In genomic region chr15:69653846-69654245, GRCh38 we compare ENCODE assay signal across 22 cellular contexts.
"Had no signal": no experiment of that assay in that cellular context is flagged by ENCODE, and none has a peak within 500 bp of the region (broad histone marks: within the 10 kb centered on the region; RNA-seq: fewer than 3 reads in every experiment).

No MANE protein-coding gene starts in this region.

- H3K36me3 Mint-ChIP-seq: natural killer cell treated with Interleukin-12 subunit alpha and Interleukin-12 subunit beta and Interleukin-15 and Interleukin-18, amount 100 ng/mL, for 72 hours had no signal

- H3K4me1 Mint-ChIP-seq: neural crest cell had no signal

- ATAC-seq: foreskin keratinocyte; gastroesophageal sphincter; heart left ventricle; left colon; left ventricle myocardium superior; lower lobe of right lung; natural killer cell treated with Interleukin-12 subunit alpha and Interleukin-12 subunit beta and Interleukin-15 and Interleukin-18, amount 100 ng/mL, for 72 hours; stimulated activated naive CD8-positive, alpha-beta T cell treated with anti-CD3 and anti-CD28 coated beads, Interleukin-15, amount 100 ng/mL, for 72 hours had no signal

- H3K4me3 ChIP-seq: esophagus muscularis mucosa, gastroesophageal sphincter, heart left ventricle, hepatocyte, lower lobe of right lung, prostate gland, right atrium auricular region, sigmoid colon, spleen, suprapubic skin, transverse colon had no signal

- DNase-seq: cerebellar nuclear complex; effector CD8-positive, alpha-beta T cell; foreskin keratinocyte; heart left ventricle; left colon; left ventricle myocardium superior; lower lobe of right lung; sigmoid colon; spleen; stimulated activated naive CD4-positive, alpha-beta T cell; stimulated activated naive CD8-positive, alpha-beta T cell treated with anti-CD3 and anti-CD28 coated beads, Interleukin-15, amount 100 ng/mL, for 72 hours; transverse colon had no signal

- H3K9me3 Mint-ChIP-seq: dendritic cell treated with granulocyte-macrophage colony-stimulating factor and Interleukin-4, amounts not matched to agents 40 ng/mL and 50 ng/mL, for 4 days; natural killer cell treated with Interleukin-12 subunit alpha and Interleukin-12 subunit beta and Interleukin-15 and Interleukin-18, amount 100 ng/mL, for 72 hours; neural crest cell; stimulated activated naive CD8-positive, alpha-beta T cell treated with anti-CD3 and anti-CD28 coated beads, Interleukin-15, amount 100 ng/mL, for 72 hours had no signal

- H3K27ac Mint-ChIP-seq: dendritic cell treated with granulocyte-macrophage colony-stimulating factor and Interleukin-4, amounts not matched to agents 40 ng/mL and 50 ng/mL, for 4 days; natural killer cell treated with Interleukin-12 subunit alpha and Interleukin-12 subunit beta and Interleukin-15 and Interleukin-18, amount 100 ng/mL, for 72 hours; stimulated activated naive CD8-positive, alpha-beta T cell treated with anti-CD3 and anti-CD28 coated beads, Interleukin-15, amount 100 ng/mL, for 72 hours had no signal

- H3K27ac ChIP-seq: esophagus muscularis mucosa, foreskin keratinocyte, gastroesophageal sphincter, heart left ventricle, hepatocyte, lower lobe of right lung, parathyroid adenoma, prostate gland, right atrium auricular region, sigmoid colon, spleen, suprapubic skin, transverse colon had no signal

- H3K4me3 Mint-ChIP-seq: dendritic cell treated with granulocyte-macrophage colony-stimulating factor and Interleukin-4, amounts not matched to agents 40 ng/mL and 50 ng/mL, for 4 days; natural killer cell treated with Interleukin-12 subunit alpha and Interleukin-12 subunit beta and Interleukin-15 and Interleukin-18, amount 100 ng/mL, for 72 hours; neural crest cell; stimulated activated naive CD8-positive, alpha-beta T cell treated with anti-CD3 and anti-CD28 coated beads, Interleukin-15, amount 100 ng/mL, for 72 hours had no signal
